Comparison of ENCODE assay signal across 11 cellular contexts in genomic region chr14:74240794-74241610, GRCh38. TPM values are rescaled to one million over a fixed set of nuclear protein-coding genes. Genes with fewer than 3 reads are reported as not detected.
A peak's percentile ranks its signal among the peaks of the same experiment; 100 is the strongest.
DNase-seq lines count a peak whose midpoint lies in the region; ATAC-seq, FAIRE-seq and TF ChIP-seq lines count a peak whose summit lies in the region.
"Had no signal": no experiment of that assay in that cellular context is flagged by ENCODE, and none has a peak within 500 bp of the region (broad histone marks: within the 10 kb centered on the region; RNA-seq: fewer than 3 reads in every experiment).

No MANE protein-coding gene starts in this region.

- H3K9me3 Mint-ChIP-seq in astrocyte (ENCODE audit: unreplicated experiment): peaks cover 8% of the 10 kb centered on the region

- no peak overlapping the region for H3K27ac Mint-ChIP-seq in astrocyte (ENCODE audit: unreplicated experiment)

- FAIRE-seq in astrocyte (lab: Jason Lieb, UNC) (no peak), keratinocyte (lab: Jason Lieb, UNC) (no peak)

- DNase-seq in NCI-H82 (lab: John Stamatoyannopoulos, UW) (peak; percentile 9), NCI-H82 treated with DMSO at 0.1 percent for 48 hours (lab: John Stamatoyannopoulos, UW; ENCODE audit: unreplicated experiment) (no peak), astrocyte (ENCODE audit: low read depth) (no peak), keratinocyte (ENCODE audit: low read depth, low spot score) (no peak), NAMALWA (ENCODE audit: low spot score) (no peak)
- DNase-seq in NK-92 treated with Interleukin-12 subunit alpha and Interleukin-12 subunit beta, amount 100 ng/mL, for 24 hours (lab: John Stamatoyannopoulos, UW): no peak
- DNase-seq: head of caudate nucleus, NCI-H1105 had no signal

- H3K27me3 Mint-ChIP-seq in astrocyte (ENCODE audit: low read depth, unreplicated experiment): peaks cover 84% of the 10 kb centered on the region

- TF ChIP-seq CTCF in astrocyte (IDR thresholded peaks at IDR 0.05; ENCODE audit: insufficient read depth, low read depth, low read length): no peak
- TF ChIP-seq CTCF in keratinocyte (optimal IDR thresholded peaks at IDR 0.05 in 1 of 3, IDR thresholded peaks at IDR 0.05 in 1 of 3, conservative IDR thresholded peaks at IDR 0.05 in 1 of 3; ENCODE audit: extremely low read depth in 1 of 3, insufficient read depth in 2 of 3, low read length in 3 of 3): no peak

- H2AFZ ChIP-seq in astrocyte (ENCODE audit: low read depth, low read length) (peak overlapping the region; percentile 26), keratinocyte (ENCODE audit: control insufficient read depth, low read length) (no peak overlapping the region)

- no peaks in the 10 kb centered on the region for H3K36me3 Mint-ChIP-seq in astrocyte (ENCODE audit: low read depth, unreplicated experiment)

- no peaks in the 10 kb centered on the region for H3K9me3 ChIP-seq in astrocyte (ENCODE audit: insufficient read depth, low read depth, low read length)
- H3K9me3 ChIP-seq in keratinocyte (ENCODE audit: control insufficient read depth, low read depth, low read length): no peaks in the 10 kb centered on the region
- H3K9me3 ChIP-seq in stomach smooth muscle (ENCODE audit: control insufficient read depth in 2 of 2, low read length in 2 of 2): no peaks in the 10 kb centered on the region

- H3K36me3 ChIP-seq in astrocyte (ENCODE audit: insufficient read depth, low read length) (no peaks in the 10 kb centered on the region), keratinocyte (ENCODE audit: control insufficient read depth in 2 of 2, extremely low read depth in 1 of 2, insufficient read depth in 2 of 2, low read length in 2 of 2) (no peaks in the 10 kb centered on the region), stomach smooth muscle (ENCODE audit: control insufficient read depth in 2 of 2, insufficient read depth in 2 of 2, low read length in 2 of 2) (no peaks in the 10 kb centered on the region)

- H3K9ac ChIP-seq in astrocyte (ENCODE audit: low read length): no peak overlapping the region
- no peak overlapping the region for H3K9ac ChIP-seq in keratinocyte (ENCODE audit: control insufficient read depth, extremely low read depth, insufficient read depth, low read length)
- H3K9ac ChIP-seq in stomach smooth muscle (ENCODE audit: low read length in 2 of 2): no peak overlapping the region

- H3K79me2 ChIP-seq in astrocyte (ENCODE audit: insufficient read depth, low read length) (no peaks in the 10 kb centered on the region), keratinocyte (ENCODE audit: control insufficient read depth, insufficient read depth, low read length) (no peaks in the 10 kb centered on the region)

- ATAC-seq in HG02884 (IDR thresholded peaks at IDR 0.05; ENCODE audit: unreplicated experiment): no peak

- H4K20me1 ChIP-seq in astrocyte (ENCODE audit: insufficient read depth, low read length): peaks cover 10% of the 10 kb centered on the region
- no peaks in the 10 kb centered on the region for H4K20me1 ChIP-seq in keratinocyte (ENCODE audit: control insufficient read depth, extremely low read depth, insufficient read depth, low read length)

- H3K27ac ChIP-seq in astrocyte (ENCODE audit: low read depth, low read length) (no peak overlapping the region), keratinocyte (ENCODE audit: control insufficient read depth, insufficient read depth, low read length) (no peak overlapping the region), stomach smooth muscle (ENCODE audit: low read length) (no peak overlapping the region)

- H3K9me1 ChIP-seq in keratinocyte (ENCODE audit: control insufficient read depth, extremely low read depth, insufficient read depth, low read length): no peaks in the 10 kb centered on the region

- peaks cover 85% of the 10 kb centered on the region for H3K27me3 ChIP-seq in astrocyte (ENCODE audit: insufficient read depth, low read length)
- H3K27me3 ChIP-seq in keratinocyte (ENCODE audit: control insufficient read depth, extremely low read depth, insufficient read depth, low read length): peaks cover 89% of the 10 kb centered on the region
- peaks cover 71 to 76% of the 10 kb centered on the region in 2 donors for H3K27me3 ChIP-seq in stomach smooth muscle (ENCODE audit: control insufficient read depth in 1 of 2, insufficient read depth in 2 of 2, low read length in 2 of 2)

- H3K4me3 Mint-ChIP-seq in astrocyte (ENCODE audit: unreplicated experiment): no peak overlapping the region

- H3K4me3 ChIP-seq in astrocyte (ENCODE audit: insufficient read depth, low read depth, low read length) (no peak overlapping the region), keratinocyte (ENCODE audit: control insufficient read depth in 2 of 3, extremely low read depth in 1 of 3, insufficient read depth in 2 of 3, low read depth in 1 of 3, low read length in 3 of 3) (no peak overlapping the region), stomach smooth muscle (ENCODE audit: low read length in 2 of 2) (peak overlapping the region; percentile 57 to 66)

- no peaks in the 10 kb centered on the region for H3K4me1 ChIP-seq in astrocyte (ENCODE audit: insufficient read depth, low read length)
- H3K4me1 ChIP-seq in keratinocyte (ENCODE audit: control insufficient read depth, extremely low read depth, insufficient read depth, low read length): peaks cover 4% of the 10 kb centered on the region
- peaks cover 24% of the 10 kb centered on the region for H3K4me1 ChIP-seq in stomach smooth muscle (ENCODE audit: control insufficient read depth, insufficient read depth, low read length)

- no peaks in the 10 kb centered on the region for H3K4me1 Mint-ChIP-seq in astrocyte (ENCODE audit: low read depth, unreplicated experiment)

- peak overlapping the region; percentile 10 for H3K4me2 ChIP-seq in astrocyte (ENCODE audit: low read length)
- peak overlapping the region; percentile 67 for H3K4me2 ChIP-seq in keratinocyte (ENCODE audit: control insufficient read depth, extremely low read depth, insufficient read depth, low read depth, low read length)

- dilution Hi-C loops in keratinocyte (cut with MboI; ENCODE audit: extremely low pct_ligation_motif_present, low sequenced_read_pairs): no loop called here

RNA-seq across cellular contexts. Expression of gene VSX2, which starts 1.8 kb away (rescaled TPM):
- total RNA-seq in astrocyte: not detected in 2 replicates
- polyA plus RNA-seq in keratinocyte: not detected in 3 replicates
- polyA plus RNA-seq in keratinocyte (2011; ENCODE audit: low read depth): not detected
- not detected in 2 replicates for polyA plus RNA-seq in keratinocyte (2011; cell fraction: cytosol; rRNA removed)
- not detected in 2 replicates for polyA plus RNA-seq in keratinocyte (2011; cell fraction: nucleus; rRNA removed)
- not detected in 2 replicates for polyA plus RNA-seq in keratinocyte (2012; ENCODE audit: low replicate concordance)
- not detected in 3 replicates for polyA minus RNA-seq in keratinocyte
- polyA minus RNA-seq in keratinocyte (2011; cell fraction: cytosol; rRNA and poly(A)+ RNA removed): not detected
- polyA minus RNA-seq in keratinocyte (2011; cell fraction: nucleus; rRNA and poly(A)+ RNA removed): not detected in 2 replicates
- polyA plus RNA-seq: AG04450 had no signal

Comparison
In these comparisons a context has a peak if more than half of its experiments do, and no peak if none do; other contexts are left out.
1. H3K4me3 ChIP-seq: peak in stomach smooth muscle (2 of 2); none in astrocyte (single experiment) and keratinocyte (0 of 3).